34 cellular contexts compared by ENCODE assay signal in genomic region chr6:75029333-75029732, GRCh38.
"Had no signal": no experiment of that assay in that cellular context is flagged by ENCODE, and none has a peak within 500 bp of the region (broad histone marks: within the 10 kb centered on the region; RNA-seq: fewer than 3 reads in every experiment).

No MANE protein-coding gene starts in this region.

- DNase-seq: activated B cell treated with CpG ODN at 0.5 μM for 24 hours; activated CD4-positive, alpha-beta memory T cell treated with anti-CD3 and anti-CD28 coated beads for 36 hours; activated CD4-positive, alpha-beta T cell treated with anti-CD3 and anti-CD28 coated beads for 4 hours; activated CD4-positive, alpha-beta T cell treated with anti-CD3 and anti-CD28 coated beads, Interleukin-2, amount 10 ng/mL, durations not matched to agents 24 days and 14 days; activated CD4-positive, alpha-beta T cell treated with anti-CD3 and anti-CD28 coated beads, Interleukin-2, amount 50 U/mL, for 1 hour; activated CD4-positive, alpha-beta T cell treated with anti-CD3 and anti-CD28 coated beads, Interleukin-2, amount 50 U/mL, for 4 hours; activated CD4-positive, CD25-positive, alpha-beta regulatory T cell treated with anti-CD3 and anti-CD28 coated beads, Interleukin-2, amount 50 U/mL, for 72 hours; activated CD8-positive, alpha-beta memory T cell treated with anti-CD3 and anti-CD28 coated beads, Interleukin-2, amount 50 U/mL, for 4 hours; activated CD8-positive, alpha-beta T cell treated with anti-CD3 and anti-CD28 coated beads for 36 hours; activated effector memory CD4-positive, alpha-beta T cell treated with anti-CD3 and anti-CD28 coated beads, Interleukin-2, amount 50 U/mL, for 16 hours; activated gamma-delta T cell treated with Interleukin-2 at 50 U/mL for 16 hours; activated naive CD4-positive, alpha-beta T cell; activated naive CD4-positive, alpha-beta T cell treated with anti-CD3 and anti-CD28 coated beads for 36 hours; activated naive CD4-positive, alpha-beta T cell treated with anti-CD3 and anti-CD28 coated beads, Interleukin-2, amount 50 U/mL, for 16 hours; activated naive CD8-positive, alpha-beta T cell treated with anti-CD3 and anti-CD28 coated beads for 36 hours; activated T-cell treated with anti-CD3 and anti-CD28 coated beads for 4 hours; activated T-cell treated with anti-CD3 and anti-CD28 coated beads, Interleukin-2, amount 50 U/mL, for 1 hour; activated T-cell treated with anti-CD3 and anti-CD28 coated beads, Interleukin-2, amount 50 U/mL, for 4 hours; activated T-cell treated with anti-CD3 and anti-CD28 coated beads, Interleukin-2, amount 50 U/mL, for 72 hours; adrenal gland; amniotic stem cell; aorta; body of pancreas; brain microvascular endothelial cell; central memory CD4-positive, alpha-beta T cell; T-helper 1 cell; T-helper 2 cell; T-helper 9 cell had no signal

- H3K4me3 ChIP-seq: adrenal gland, body of pancreas, breast epithelium had no signal

- FAIRE-seq: astrocyte, TTC549 had no signal

- H3K4me1 ChIP-seq: adrenal gland, body of pancreas, breast epithelium had no signal

- H3K27ac ChIP-seq: adrenal gland, body of pancreas, brain microvascular endothelial cell, breast epithelium, VCaP had no signal

- H3K9me3 ChIP-seq: adrenal gland, body of pancreas, breast epithelium had no signal

- H3K27me3 ChIP-seq: adrenal gland, body of pancreas, brain microvascular endothelial cell, breast epithelium had no signal

- H3K36me3 ChIP-seq: adrenal gland, brain microvascular endothelial cell, breast epithelium had no signal

- ATAC-seq: activated CD8-positive, alpha-beta T cell treated with anti-CD3 and anti-CD28 coated beads for 36 hours; activated naive CD4-positive, alpha-beta T cell treated with anti-CD3 and anti-CD28 coated beads, Interleukin-2, amount 50 U/mL, for 72 hours; activated T-cell treated with anti-CD3 and anti-CD28 coated beads, Interleukin-2, amount 50 U/mL, for 4 hours; activated T-cell treated with anti-CD3 and anti-CD28 coated beads, Interleukin-2, amount 50 U/mL, for 72 hours; activated T-helper 17 cell treated with anti-CD3 and anti-CD28 coated beads, Interleukin-2, amount 50 U/mL, for 72 hours; body of pancreas had no signal
